17 cellular contexts compared by ENCODE assay signal in genomic region chr10:89064764-89065163, GRCh38.
DNase-seq lines count a peak whose midpoint lies in the region; ATAC-seq, FAIRE-seq and TF ChIP-seq lines count a peak whose summit lies in the region.
"Had no signal": no experiment of that assay in that cellular context is flagged by ENCODE, and none has a peak within 500 bp of the region (broad histone marks: within the 10 kb centered on the region; RNA-seq: fewer than 3 reads in every experiment).

No MANE protein-coding gene starts in this region.

- no peak overlapping the region for H4K5ac ChIP-seq in IMR-90 (ENCODE audit: low read depth, low read length)

- H2AFZ ChIP-seq in IMR-90 (replicated peaks; ENCODE audit: low read length, poor library complexity) (no peak overlapping the region), fibroblast of lung (ENCODE audit: low read length) (peak overlapping the region; percentile 12)

- no peak overlapping the region for H3K4me3 Mint-ChIP-seq in naive thymus-derived CD4-positive, alpha-beta T cell
- H3K4me3 Mint-ChIP-seq: CD4-positive, alpha-beta T cell; effector memory CD8-positive, alpha-beta T cell; natural killer cell had no signal

- TF ChIP-seq POLR2A in IMR-90 (IDR thresholded peaks at IDR 0.05; ENCODE audit: low read depth, low read length) (no peak), stomach (IDR thresholded peaks at IDR 0.05) (no peak)

- H3K9me3 Mint-ChIP-seq in naive thymus-derived CD4-positive, alpha-beta T cell = no peaks in the 10 kb centered on the region
- H3K9me3 Mint-ChIP-seq: CD4-positive, alpha-beta T cell; effector memory CD8-positive, alpha-beta T cell; natural killer cell had no signal

- no peaks in the 10 kb centered on the region for H3K36me3 ChIP-seq in IMR-90 (ENCODE audit: control insufficient read depth, insufficient read depth, low read length)
- H3K36me3 ChIP-seq in fibroblast of lung (ENCODE audit: control insufficient read depth, insufficient read depth, low read length) = no peaks in the 10 kb centered on the region
- H3K36me3 ChIP-seq in lower lobe of right lung = no peaks in the 10 kb centered on the region
- H3K36me3 ChIP-seq in stomach = no peaks in the 10 kb centered on the region
- no peaks in the 10 kb centered on the region for H3K36me3 ChIP-seq in naive thymus-derived CD4-positive, alpha-beta T cell (ENCODE audit: control insufficient read depth in 2 of 3, insufficient read depth in 3 of 3, low read length in 3 of 3)

- no peak overlapping the region for H3K4ac ChIP-seq in IMR-90 (ENCODE audit: low read depth, low read length)

- H3K79me2 ChIP-seq in fibroblast of lung (ENCODE audit: control insufficient read depth, insufficient read depth, low read length) = no peaks in the 10 kb centered on the region

- H2AK5ac ChIP-seq in IMR-90 (ENCODE audit: low read depth, low read length) = no peak overlapping the region

- no peak overlapping the region for H2BK5ac ChIP-seq in IMR-90 (ENCODE audit: low read depth, low read length, poor library complexity, severe bottlenecking)

- CTCF ChIA-PET in IMR-90 (lab: Yijun Ruan, JAX) = interaction anchor here (0.9 to 1.8 kb wide), 2 partner anchors 11 to 14 kb away, joined by 3 to 4 read pairs; no protein-coding TSS in a partner anchor
- CTCF ChIA-PET in naive thymus-derived CD4-positive, alpha-beta T cell (lab: Charles Lee) = no interaction called here

- no peak overlapping the region for H3K9ac ChIP-seq in IMR-90 (ENCODE audit: low read depth, low read length)
- no peak overlapping the region for H3K9ac ChIP-seq in fibroblast of lung (ENCODE audit: insufficient read depth, low read length)

- H4K91ac ChIP-seq in IMR-90 (ENCODE audit: insufficient read depth, low read depth, low read length) = no peak overlapping the region

- H3K36me3 Mint-ChIP-seq in naive thymus-derived CD4-positive, alpha-beta T cell = peaks cover 0 to 1% (median 0%) of the 10 kb centered on the region in 5 donors
- H3K36me3 Mint-ChIP-seq: natural killer cell had no signal

- H3K14ac ChIP-seq in IMR-90 (replicated peaks; ENCODE audit: low read depth, low read length) = no peak overlapping the region

- ATAC-seq in IMR-90 (ENCODE audit: low read depth) = peak; percentile 27; the same call in 1 of the 2 replicates
- ATAC-seq in lower lobe of right lung = peak; percentile 39 to 43
- no peak for ATAC-seq in naive thymus-derived CD4-positive, alpha-beta T cell
- no peak for ATAC-seq in HG03469 (IDR thresholded peaks at IDR 0.05; ENCODE audit: unreplicated experiment)
- ATAC-seq: effector memory CD8-positive, alpha-beta T cell; HepG2; left lobe of liver; natural killer cell had no signal

- H3K18ac ChIP-seq in IMR-90 (ENCODE audit: low read depth, low read length) = no peak overlapping the region

- no peaks in the 10 kb centered on the region for H3K4me1 Mint-ChIP-seq in naive thymus-derived CD4-positive, alpha-beta T cell
- H3K4me1 Mint-ChIP-seq: natural killer cell had no signal

- H4K20me1 ChIP-seq in IMR-90 (ENCODE audit: insufficient read depth, low read length) (no peaks in the 10 kb centered on the region), fibroblast of lung (ENCODE audit: control insufficient read depth, extremely low read depth, insufficient read depth, low read length) (no peaks in the 10 kb centered on the region)

- H3K27me3 ChIP-seq in IMR-90 (ENCODE audit: control insufficient read depth, insufficient read depth, low read length) = peaks cover 2% of the 10 kb centered on the region; the same call in 1 of the 2 replicates
- H3K27me3 ChIP-seq in fibroblast of lung (ENCODE audit: control insufficient read depth, insufficient read depth, low read length) = no peaks in the 10 kb centered on the region
- no peaks in the 10 kb centered on the region for H3K27me3 ChIP-seq in lower lobe of right lung (ENCODE audit: low read depth)
- no peaks in the 10 kb centered on the region for H3K27me3 ChIP-seq in stomach
- H3K27me3 ChIP-seq in naive thymus-derived CD4-positive, alpha-beta T cell (ENCODE audit: control insufficient read depth in 2 of 2, insufficient read depth in 2 of 2, low read length in 2 of 2) = no peaks in the 10 kb centered on the region

- H3K9me3 ChIP-seq in IMR-90 (ENCODE audit: control insufficient read depth, insufficient read depth, low read length) = no peaks in the 10 kb centered on the region
- no peaks in the 10 kb centered on the region for H3K9me3 ChIP-seq in fibroblast of lung (ENCODE audit: control insufficient read depth, insufficient read depth, low read depth, low read length)
- H3K9me3 ChIP-seq in lower lobe of right lung = no peaks in the 10 kb centered on the region
- H3K9me3 ChIP-seq in stomach = no peaks in the 10 kb centered on the region
- H3K9me3 ChIP-seq in naive thymus-derived CD4-positive, alpha-beta T cell (ENCODE audit: control insufficient read depth in 2 of 3, low read length in 3 of 3) = no peaks in the 10 kb centered on the region

- in situ Hi-C loops in IMR-90 (cut with MboI; ENCODE audit: low sequenced_read_pairs) = no loop called here

- H2BK20ac ChIP-seq in IMR-90 (ENCODE audit: low read depth, low read length) = no peak overlapping the region

- no peak for FAIRE-seq in D721Med (lab: Jason Lieb, UNC)
- FAIRE-seq: HepG2, urothelium cell line had no signal

- peaks cover 2% of the 10 kb centered on the region; the same call in 1 of the 2 replicates for H3K4me1 ChIP-seq in IMR-90 (ENCODE audit: control insufficient read depth, insufficient read depth, low read length)
- peaks cover 4% of the 10 kb centered on the region for H3K4me1 ChIP-seq in fibroblast of lung (ENCODE audit: control insufficient read depth, extremely low read depth, insufficient read depth, low read length)
- H3K4me1 ChIP-seq in lower lobe of right lung = peaks cover 10% of the 10 kb centered on the region
- H3K4me1 ChIP-seq in stomach = peaks cover 0 to 16% (median 2%) of the 10 kb centered on the region in 4 donors
- no peaks in the 10 kb centered on the region for H3K4me1 ChIP-seq in naive thymus-derived CD4-positive, alpha-beta T cell (ENCODE audit: control insufficient read depth in 2 of 2, insufficient read depth in 2 of 2, low read length in 2 of 2)

- no peak overlapping the region for H4K8ac ChIP-seq in IMR-90 (ENCODE audit: low read depth in 2 of 2, low read length in 2 of 2)

- no peak overlapping the region for H3K27ac ChIP-seq in IMR-90 (ENCODE audit: insufficient read depth, low read length)
- no peak overlapping the region for H3K27ac ChIP-seq in fibroblast of lung (ENCODE audit: insufficient read depth, low read length)
- no peak overlapping the region for H3K27ac ChIP-seq in lower lobe of right lung
- H3K27ac ChIP-seq in stomach = peak overlapping the region in 4 of 5 donors; percentile 17 to 71 (median 54)
- no peak overlapping the region for H3K27ac ChIP-seq in naive thymus-derived CD4-positive, alpha-beta T cell (ENCODE audit: low read depth, low read length)
- H3K27ac ChIP-seq: SK-N-MC had no signal

- H3K4me3 ChIP-seq in IMR-90 (ENCODE audit: insufficient read depth, low read depth, low read length) (no peak overlapping the region), fibroblast of lung (replicated peaks in 1 of 4; ENCODE audit: control extremely low read depth in 1 of 4, insufficient read depth in 1 of 4, low read depth in 3 of 4, low read length in 4 of 4) (no peak overlapping the region), lower lobe of right lung (no peak overlapping the region), stomach (no peak overlapping the region)
- no peak overlapping the region for H3K4me3 ChIP-seq in naive thymus-derived CD4-positive, alpha-beta T cell (ENCODE audit: low read length)
- H3K4me3 ChIP-seq: SK-N-MC had no signal

- H3K4me2 ChIP-seq in IMR-90 (ENCODE audit: low read depth, low read length) (no peak overlapping the region), fibroblast of lung (ENCODE audit: extremely low read depth, insufficient read depth, low read length) (peak overlapping the region; percentile 40)

- WGBS in IMR-90 (ENCODE audit: extremely low coverage in 2 of 2, insufficient read length in 1 of 2), 2 experiments = no CpG with 5 or more reads among the region's 4 CpGs
- 49 to 60% (median 54%) methylated on average over 4 of the region's 4 CpGs for WGBS in stomach, 5 donors

- no peak overlapping the region for H2AK9ac ChIP-seq in IMR-90 (replicated peaks; ENCODE audit: low read depth, low read length, poor library complexity)

- dilution Hi-C loops in IMR-90 (cut with HindIII; ENCODE audit: low sequenced_read_pairs, unreplicated experiment) = no loop called here

- no peak for TF ChIP-seq EP300 in stomach (IDR thresholded peaks at IDR 0.05)

- no peak for TF ChIP-seq RAD21 in IMR-90 (IDR thresholded peaks at IDR 0.05; ENCODE audit: low read length)

- no peak for TF ChIP-seq CTCF in IMR-90 (conservative IDR thresholded peaks at IDR 0.05; ENCODE audit: low read depth, low read length)
- TF ChIP-seq CTCF in fibroblast of lung (conservative IDR thresholded peaks at IDR 0.05 in 1 of 2, IDR thresholded peaks at IDR 0.05 in 1 of 2; ENCODE audit: low read depth in 1 of 2, low read length in 2 of 2) = no peak
- no peak for TF ChIP-seq CTCF in lower lobe of right lung (IDR thresholded peaks at IDR 0.05)
- no peak for TF ChIP-seq CTCF in stomach (IDR thresholded peaks at IDR 0.05)
- no peak for TF ChIP-seq CTCF in D721Med (IDR thresholded peaks at IDR 0.05; ENCODE audit: insufficient read depth, missing control alignments)

- no peak overlapping the region for H3K27ac Mint-ChIP-seq in naive thymus-derived CD4-positive, alpha-beta T cell
- H3K27ac Mint-ChIP-seq: CD4-positive, alpha-beta T cell; effector memory CD8-positive, alpha-beta T cell; natural killer cell had no signal

- peaks cover 0 to 57% (median 13%) of the 10 kb centered on the region in 5 donors for H3K27me3 Mint-ChIP-seq in naive thymus-derived CD4-positive, alpha-beta T cell
- H3K27me3 Mint-ChIP-seq: CD4-positive, alpha-beta T cell had no signal

- no peak overlapping the region for H3K56ac ChIP-seq in IMR-90 (ENCODE audit: extremely low read depth, insufficient read depth, low read length)

- DNase-seq in IMR-90 (no peak), fibroblast of lung (ENCODE audit: low read depth in 2 of 2) (peak; percentile 50 to 92), lower lobe of right lung (no peak), stomach (no peak), D721Med (ENCODE audit: insufficient read length, low spot score) (no peak)
- no peak for DNase-seq in activated CD4-positive, CD25-positive, alpha-beta regulatory T cell (lab: John Stamatoyannopoulos, UW)
- no peak for DNase-seq in naive thymus-derived CD4-positive, alpha-beta T cell
- DNase-seq: CD4-positive, alpha-beta T cell; DMS79; effector memory CD8-positive, alpha-beta T cell; natural killer cell; NCI-H82 had no signal

- H2BK15ac ChIP-seq in IMR-90 (ENCODE audit: low read depth, low read length) = no peak overlapping the region

- no TSS peak for BruUV-seq in IMR-90 (replicated peaks; lab: Mats Ljungman, UMichigan)

- intact Hi-C loops in IMR-90 (cut with micrococcal nuclease) (no loop called here), lower lobe of right lung (cut with DNase I) (no loop called here), stomach (cut with DNase I; ENCODE audit: low total_unique reads) (no loop called here)
- intact Hi-C loops in naive thymus-derived CD4-positive, alpha-beta T cell (cut with micrococcal nuclease) = no loop called here

- no peaks in the 10 kb centered on the region for H3K9me1 ChIP-seq in IMR-90 (ENCODE audit: insufficient read depth, low read length)

- POLR2A ChIA-PET in IMR-90 (lab: Charles Lee; ENCODE audit: unreplicated experiment) = no interaction called here
- POLR2A ChIA-PET in naive thymus-derived CD4-positive, alpha-beta T cell (lab: Charles Lee) = no interaction called here

- no peak overlapping the region for H3K23ac ChIP-seq in IMR-90 (ENCODE audit: low read depth, low read length)

- H2BK120ac ChIP-seq in IMR-90 (ENCODE audit: low read depth, low read length) = no peak overlapping the region

- no peaks in the 10 kb centered on the region for H3K79me1 ChIP-seq in IMR-90 (ENCODE audit: low read depth in 1 of 2, low read length in 2 of 2)

Comparison
In these comparisons a context has a peak if more than half of its experiments do, and no peak if none do; other contexts are left out.
1. ATAC-seq: peak in IMR-90 (single experiment) and lower lobe of right lung (2 of 2); none in naive thymus-derived CD4-positive, alpha-beta T cell (single experiment) and HG03469 (single experiment).
2. DNase-seq: peak in fibroblast of lung (2 of 2); none in IMR-90 (single experiment), lower lobe of right lung (single experiment), stomach (single experiment), activated CD4-positive, CD25-positive, alpha-beta regulatory T cell (0 of 4), D721Med (single experiment) and naive thymus-derived CD4-positive, alpha-beta T cell (0 of 9).
3. H3K27ac ChIP-seq: peak in stomach (4 of 5); none in IMR-90 (single experiment), fibroblast of lung (single experiment), lower lobe of right lung (single experiment) and naive thymus-derived CD4-positive, alpha-beta T cell (single experiment).